Comparison of ENCODE assay signal across 22 cellular contexts in genomic region chr7:153948055-153948454, GRCh38.
"Had no signal": no experiment of that assay in that cellular context is flagged by ENCODE, and none has a peak within 500 bp of the region (broad histone marks: within the 10 kb centered on the region; RNA-seq: fewer than 3 reads in every experiment).

No MANE protein-coding gene starts in this region.

- H3K4me3 ChIP-seq: esophagus squamous epithelium, heart right ventricle, left lung, skin epidermis, stomach, testis, upper lobe of right lung had no signal

- H3K4me1 ChIP-seq: esophagus squamous epithelium, heart right ventricle, left lung, testis, upper lobe of right lung had no signal

- H3K36me3 ChIP-seq: esophagus squamous epithelium, heart right ventricle, left lung, stomach, upper lobe of right lung had no signal

- H3K27me3 ChIP-seq: esophagus squamous epithelium, left lung, stomach, testis, upper lobe of right lung had no signal

- DNase-seq: activated CD4-positive, alpha-beta T cell treated with anti-CD3 and anti-CD28 coated beads, Interleukin-2, amount 10 ng/mL, durations not matched to agents 7 days and 5 days; activated CD8-positive, alpha-beta memory T cell treated with anti-CD3 and anti-CD28 coated beads for 24 hours; activated CD8-positive, alpha-beta memory T cell treated with anti-CD3 and anti-CD28 coated beads, Interleukin-2, amount 50 U/mL, for 48 hours; activated effector memory CD4-positive, alpha-beta T cell treated with Interleukin-2 at 50 U/mL for 16 hours; activated naive CD4-positive, alpha-beta T cell treated with anti-CD3 and anti-CD28 coated beads, Interleukin-2, amount 10 ng/mL, durations not matched to agents 7 days and 5 days; activated naive CD8-positive, alpha-beta T cell treated with anti-CD3 and anti-CD28 coated beads, Interleukin-2, amount 50 U/mL, for 24 hours; activated T-cell treated with anti-CD3 and anti-CD28 coated beads, Interleukin-2, amount 50 U/mL, for 48 hours; anterior cingulate cortex; caudate nucleus; effector memory CD8-positive, alpha-beta T cell; esophagus squamous epithelium; heart right ventricle; left lung; nucleus accumbens; retina; stimulated activated CD4-positive, alpha-beta T cell treated with anti-CD3 and anti-CD28 coated beads, Interleukin-4, amount 100 ng/mL, for 1 hour; stomach; testis; upper lobe of right lung had no signal

- H3K27ac ChIP-seq: esophagus squamous epithelium, heart right ventricle, left lung, skin epidermis, stomach, testis, upper lobe of right lung had no signal

- H3K9me3 ChIP-seq: esophagus squamous epithelium, heart right ventricle, left lung, stomach, testis, upper lobe of right lung had no signal

- ATAC-seq: activated CD4-positive, CD25-positive, alpha-beta regulatory T cell treated with anti-CD3 and anti-CD28 coated beads, Interleukin-2, amount 50 U/mL, for 24 hours; activated naive CD8-positive, alpha-beta T cell treated with anti-CD3 and anti-CD28 coated beads, Interleukin-2, amount 50 U/mL, for 24 hours; effector memory CD8-positive, alpha-beta T cell; heart right ventricle; left lung; stimulated activated effector memory CD8-positive, alpha-beta T cell treated with anti-CD3 and anti-CD28 coated beads, Interleukin-12 subunit alpha, Interleukin-12 subunit beta, amount 100 ng/mL, for 72 hours; upper lobe of right lung had no signal
